Comparison of ENCODE assay signal across 8 cellular contexts in the genomic region with DNA sequence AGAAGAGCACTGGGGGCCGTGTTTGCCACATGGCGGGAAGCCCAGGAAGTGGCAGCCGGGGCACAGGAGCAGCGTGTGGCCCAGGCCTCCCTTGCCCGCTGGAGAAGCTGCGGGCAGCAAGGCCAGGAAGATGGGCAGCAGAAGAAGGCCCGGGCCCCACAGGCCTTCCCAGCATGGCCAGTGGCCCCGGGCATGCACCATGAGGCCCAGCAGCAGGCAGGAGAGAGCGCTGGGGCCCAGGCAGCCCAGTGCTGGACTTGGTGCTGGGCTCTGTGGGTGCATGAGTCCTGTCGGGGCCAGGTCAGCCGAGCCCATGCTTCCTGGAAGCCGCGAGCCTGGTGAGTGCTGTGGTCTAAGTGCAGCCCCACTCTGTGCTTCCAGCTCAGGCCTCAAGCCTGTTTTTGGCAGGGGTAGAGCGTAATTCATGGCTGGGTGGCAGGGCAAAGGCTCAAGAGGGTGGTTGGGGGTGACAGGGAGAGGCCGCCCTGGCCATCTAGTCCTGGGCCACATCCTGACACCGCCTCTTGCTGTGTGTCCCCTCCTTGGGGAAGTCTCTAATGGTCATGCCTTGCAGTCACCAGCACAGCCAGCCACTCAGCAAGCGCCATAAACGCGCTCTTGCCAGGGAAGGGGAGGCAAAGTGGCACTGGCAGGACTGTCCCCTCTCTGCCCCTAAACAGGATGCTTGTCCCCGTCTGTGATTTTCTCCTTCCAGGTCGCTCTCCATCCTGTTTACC. TPM values are rescaled to one million over a fixed set of nuclear protein-coding genes. Genes with fewer than 3 reads are reported as not detected.
DNase-seq lines count a peak whose midpoint lies in the region; ATAC-seq and TF ChIP-seq lines count a peak whose summit lies in the region.

No MANE protein-coding gene starts in this region.

- CTCF ChIA-PET in CD8-positive, alpha-beta T cell (lab: Charles Lee): interaction anchor here (0.8 to 1.5 kb wide), 5 partner anchors 8 to 140 kb away, joined by 3 to 5 read pairs (median 3); no protein-coding TSS in a partner anchor

- peak overlapping the region; percentile 48 for H3K4me2 ChIP-seq in OCI-LY3 (ENCODE audit: low read length)

- H3K9me3 Mint-ChIP-seq in CD8-positive, alpha-beta T cell: no peaks in the 10 kb centered on the region

- no peak for DNase-seq in CD8-positive, alpha-beta T cell
- DNase-seq in NCI-H1417 (lab: John Stamatoyannopoulos, UW) (no peak), GM13976 (ENCODE audit: low spot score) (no peak), UCSD-AML1 (lab: John Stamatoyannopoulos, UW; ENCODE audit: unreplicated experiment) (no peak)

- no peaks in the 10 kb centered on the region for H3K27me3 Mint-ChIP-seq in CD8-positive, alpha-beta T cell (ENCODE audit: low read depth)

- H3K36me3 ChIP-seq in CD8-positive, alpha-beta T cell (ENCODE audit: insufficient read depth, low read length): no peaks in the 10 kb centered on the region
- H3K36me3 ChIP-seq in OCI-LY3 (replicated peaks; ENCODE audit: low read depth, low read length): no peaks in the 10 kb centered on the region
- H3K36me3 ChIP-seq in iPS-20b (ENCODE audit: insufficient read depth, low read depth, low read length): no peaks in the 10 kb centered on the region
- no peaks in the 10 kb centered on the region for H3K36me3 ChIP-seq in rectal smooth muscle tissue (ENCODE audit: control insufficient read depth, insufficient read depth, low read length)

- no peak overlapping the region for H3K27ac ChIP-seq in CD8-positive, alpha-beta T cell (ENCODE audit: low read depth, low read length)
- H3K27ac ChIP-seq in OCI-LY3 (ENCODE audit: low read length): no peak overlapping the region
- no peak overlapping the region for H3K27ac ChIP-seq in iPS-20b (ENCODE audit: low read length)
- no peak overlapping the region for H3K27ac ChIP-seq in rectal smooth muscle tissue (ENCODE audit: low read depth, low read length)

- intact Hi-C loops in CD8-positive, alpha-beta T cell (cut with DNase I, micrococcal nuclease): loop anchor here in 1 of 2 experiments (2.0 kb wide), 1 partner anchor 20 kb away; the partner anchor contains the start of gene MTHFR

- H2AFZ ChIP-seq in OCI-LY3 (ENCODE audit: low read depth, low read length): no peak overlapping the region

- H3K36me3 Mint-ChIP-seq in CD8-positive, alpha-beta T cell: no peaks in the 10 kb centered on the region

- H3K4me1 ChIP-seq in CD8-positive, alpha-beta T cell (ENCODE audit: insufficient read depth, low read length): peaks cover 12% of the 10 kb centered on the region
- H3K4me1 ChIP-seq in OCI-LY3 (ENCODE audit: low read length) (peaks cover 3% of the 10 kb centered on the region; the same call in 1 of the 2 replicates), iPS-20b (ENCODE audit: insufficient read depth, low read length) (peaks cover 18% of the 10 kb centered on the region), rectal smooth muscle tissue (ENCODE audit: control insufficient read depth, insufficient read depth, low read length) (peaks cover 12% of the 10 kb centered on the region)

- H3K4me3 Mint-ChIP-seq in CD8-positive, alpha-beta T cell: no peak overlapping the region

- H3K9ac ChIP-seq in OCI-LY3 (ENCODE audit: low read length) (no peak overlapping the region), iPS-20b (ENCODE audit: low read depth, low read length) (peak overlapping the region; percentile 38; the same call in 1 of the 2 replicates), rectal smooth muscle tissue (ENCODE audit: low read length) (no peak overlapping the region)

- POLR2A ChIA-PET in CD8-positive, alpha-beta T cell (lab: Charles Lee): interaction anchor here (0.6 kb wide), 1 partner anchor 22 kb away, joined by 3 read pairs; the partner anchor contains the start of genes CLCN6 and MTHFR

- peaks cover 8% of the 10 kb centered on the region for H3K4me1 Mint-ChIP-seq in CD8-positive, alpha-beta T cell (ENCODE audit: low read depth)

- no peaks in the 10 kb centered on the region for H3K27me3 ChIP-seq in CD8-positive, alpha-beta T cell (ENCODE audit: insufficient read depth, low read length)
- H3K27me3 ChIP-seq in OCI-LY3 (ENCODE audit: low read depth, low read length) (no peaks in the 10 kb centered on the region), iPS-20b (ENCODE audit: insufficient read depth, low read length) (no peaks in the 10 kb centered on the region), rectal smooth muscle tissue (ENCODE audit: control insufficient read depth, insufficient read depth, low read length) (no peaks in the 10 kb centered on the region)

- H3K79me2 ChIP-seq in OCI-LY3 (ENCODE audit: low read length): no peaks in the 10 kb centered on the region

- peak overlapping the region; percentile 33 for H3K4me3 ChIP-seq in CD8-positive, alpha-beta T cell (ENCODE audit: low read depth, low read length)
- H3K4me3 ChIP-seq in OCI-LY3 (ENCODE audit: low read length) (no peak overlapping the region), iPS-20b (ENCODE audit: low read length) (peak overlapping the region; percentile 54), rectal smooth muscle tissue (ENCODE audit: low read length) (peak overlapping the region; percentile 30)

- H4K20me1 ChIP-seq in OCI-LY3 (ENCODE audit: insufficient read depth, low read length): no peaks in the 10 kb centered on the region

- in situ Hi-C loops in GM13976 (cut with MboI; ENCODE audit: low sequenced_read_pairs, unreplicated experiment): no loop called here

- H3K27ac Mint-ChIP-seq in CD8-positive, alpha-beta T cell: no peak overlapping the region

- H3K9me3 ChIP-seq in CD8-positive, alpha-beta T cell (ENCODE audit: low read length): no peaks in the 10 kb centered on the region
- H3K9me3 ChIP-seq in OCI-LY3 (ENCODE audit: insufficient read depth, low read length) (no peaks in the 10 kb centered on the region), iPS-20b (ENCODE audit: insufficient read depth, low read depth, low read length) (no peaks in the 10 kb centered on the region)

- peak; percentile 17 for ATAC-seq in CD8-positive, alpha-beta T cell
- no peak for ATAC-seq in GM18502 (IDR thresholded peaks at IDR 0.05; ENCODE audit: poor library complexity, unreplicated experiment)

- TF ChIP-seq CTCF in CD8-positive, alpha-beta T cell (IDR thresholded peaks at IDR 0.05): no peak
- TF ChIP-seq CTCF in OCI-LY3 (IDR thresholded peaks at IDR 0.05; ENCODE audit: low read depth, low read length) (no peak), GM13976 (IDR thresholded peaks at IDR 0.05; ENCODE audit: borderline replicate concordance, control extremely low read depth, extremely low read depth, insufficient read depth, missing control alignments) (no peak)

RNA-seq across cellular contexts. Expression of gene MTHFR, which starts 21.3 kb away (rescaled TPM):
- total RNA-seq in CD8-positive, alpha-beta T cell: 10 to 100 TPM; 27.3 to 27.5 TPM

RNA-seq across cellular contexts. Expression of gene CLCN6, which starts 21.6 kb away (rescaled TPM):
- total RNA-seq in CD8-positive, alpha-beta T cell: 10 to 100 TPM; 14.8 to 18.5 TPM

RNA-seq across cellular contexts. Expression of gene C1orf167, which starts 22.4 kb away (rescaled TPM):
- total RNA-seq in CD8-positive, alpha-beta T cell: not detected

RNA-seq across cellular contexts. Expression of gene AGTRAP, which starts 48.5 kb away (rescaled TPM):
- total RNA-seq in CD8-positive, alpha-beta T cell: 10 to 100 TPM; 10.4 to 10.9 TPM
